Comparison of ENCODE assay signal across 6 cellular contexts in the genomic region with DNA sequence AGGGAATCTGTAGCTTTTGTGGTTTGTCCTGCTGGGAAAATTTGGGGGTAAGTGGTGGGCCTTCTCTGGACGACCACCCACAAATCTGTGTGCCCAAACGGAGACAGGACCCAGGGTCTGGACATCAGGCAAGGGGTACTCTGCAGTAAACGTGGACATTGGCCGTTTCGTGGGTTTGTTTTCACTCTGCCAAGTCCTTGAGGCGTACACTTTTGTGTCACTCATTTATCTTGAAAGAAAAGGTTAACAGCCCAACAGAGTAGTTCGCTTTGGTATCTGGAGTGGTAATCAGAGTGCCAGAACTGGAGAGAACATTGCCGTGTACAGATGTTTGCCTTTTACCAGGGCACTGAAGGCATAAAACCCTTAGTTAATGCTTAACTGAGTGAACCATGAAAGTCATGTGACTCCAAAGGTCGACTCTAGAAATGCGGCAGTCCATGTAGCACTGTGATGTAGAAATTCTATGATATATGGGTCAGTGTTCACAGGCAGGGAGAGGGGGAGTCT. TPM values are rescaled to one million over a fixed set of nuclear protein-coding genes. Genes with fewer than 3 reads are reported as not detected.
A peak's percentile ranks its signal among the peaks of the same experiment; 100 is the strongest.
DNase-seq lines count a peak whose midpoint lies in the region; ATAC-seq, FAIRE-seq and TF ChIP-seq lines count a peak whose summit lies in the region.

No MANE protein-coding gene starts in this region.

- peak; percentile 91 for FAIRE-seq in kidney (lab: Jason Lieb, UNC)

- no peaks in the 10 kb centered on the region for H3K27me3 ChIP-seq in vagina

- H3K9ac ChIP-seq in kidney (ENCODE audit: low read length in 2 of 2), result peak overlapping the region; percentile 95 to 97

- peaks cover 31% of the 10 kb centered on the region in 2 donors for H3K4me1 ChIP-seq in kidney (ENCODE audit: control insufficient read depth in 1 of 2, insufficient read depth in 1 of 2, low read depth in 1 of 2, low read length in 2 of 2)
- H3K4me1 ChIP-seq in vagina, result peaks cover 50% of the 10 kb centered on the region

- TF ChIP-seq CTCF in kidney (IDR thresholded peaks at IDR 0.05; ENCODE audit: borderline replicate concordance, extremely low read depth, insufficient read depth) (no peak), vagina (IDR thresholded peaks at IDR 0.05) (no peak)

- H3K27ac ChIP-seq in kidney (ENCODE audit: low read depth in 2 of 2, low read length in 2 of 2) (peak overlapping the region; percentile 95 to 98), vagina (peak overlapping the region; percentile 88)

- H3K9me3 ChIP-seq in kidney (ENCODE audit: control insufficient read depth in 1 of 2, low read length in 2 of 2) (no peaks in the 10 kb centered on the region), vagina (no peaks in the 10 kb centered on the region)

- ATAC-seq in GM19467 (IDR thresholded peaks at IDR 0.05; ENCODE audit: unreplicated experiment), result peak; percentile 35
- ATAC-seq in HG03565 (IDR thresholded peaks at IDR 0.05; ENCODE audit: unreplicated experiment), result no peak

- no peak for TF ChIP-seq POLR2A in vagina (IDR thresholded peaks at IDR 0.05)

- H3K4me3 ChIP-seq in kidney (ENCODE audit: low read length in 2 of 2) (peak overlapping the region; percentile 88 to 90), vagina (peak overlapping the region; percentile 66 to 81)

- no peaks in the 10 kb centered on the region for H3K36me3 ChIP-seq in kidney (ENCODE audit: control insufficient read depth in 1 of 2, insufficient read depth in 2 of 2, low read length in 2 of 2)
- H3K36me3 ChIP-seq in vagina, result no peaks in the 10 kb centered on the region

- DNase-seq in SW480 (ENCODE audit: low spot score), result peak; percentile 61
- DNase-seq in kidney, result no peak
- DNase-seq in vagina (ENCODE audit: extremely low spot score in 2 of 2), result no peak
- DNase-seq in activated CD4-positive, alpha-beta T cell treated with anti-CD3 and anti-CD28 coated beads for 48 hours, result no peak

- intact Hi-C loops in kidney (cut with DNase I) (no loop called here), vagina (cut with DNase I) (no loop called here)

RNA-seq across cellular contexts. Expression of a gene that starts 15.4 kb away (rescaled TPM):
- total RNA-seq in kidney (51.6 TPM), vagina (58.4 TPM)
- 66.6 TPM for polyA plus RNA-seq in kidney (ENCODE audit: insufficient read depth, low read depth, low replicate concordance)

RNA-seq across cellular contexts. Expression of a gene that starts 15.6 kb away (rescaled TPM):
- total RNA-seq in kidney (3.4 TPM), vagina (2.0 TPM)
- 0.99 TPM for polyA plus RNA-seq in kidney (ENCODE audit: insufficient read depth, low read depth, low replicate concordance)

RNA-seq across cellular contexts. Expression of a gene that starts 36.4 kb away (rescaled TPM):
- total RNA-seq in kidney (not detected), vagina (not detected)
- polyA plus RNA-seq in kidney (ENCODE audit: insufficient read depth, low read depth, low replicate concordance), result not detected

RNA-seq across cellular contexts. Expression of a gene that starts 41.9 kb away (rescaled TPM):
- 44.8 TPM for total RNA-seq in kidney
- polyA plus RNA-seq in kidney (ENCODE audit: insufficient read depth, low read depth, low replicate concordance), result 39.3 TPM
- total RNA-seq in vagina, result 22.8 TPM

RNA-seq across cellular contexts. Expression of a gene that starts 57.9 kb away (rescaled TPM):
- 12.4 TPM for total RNA-seq in kidney
- 10.9 TPM for polyA plus RNA-seq in kidney (ENCODE audit: insufficient read depth, low read depth, low replicate concordance)
- 14.0 TPM for total RNA-seq in vagina
